ENCODE assay signal across 8 cellular contexts in the genomic region with DNA sequence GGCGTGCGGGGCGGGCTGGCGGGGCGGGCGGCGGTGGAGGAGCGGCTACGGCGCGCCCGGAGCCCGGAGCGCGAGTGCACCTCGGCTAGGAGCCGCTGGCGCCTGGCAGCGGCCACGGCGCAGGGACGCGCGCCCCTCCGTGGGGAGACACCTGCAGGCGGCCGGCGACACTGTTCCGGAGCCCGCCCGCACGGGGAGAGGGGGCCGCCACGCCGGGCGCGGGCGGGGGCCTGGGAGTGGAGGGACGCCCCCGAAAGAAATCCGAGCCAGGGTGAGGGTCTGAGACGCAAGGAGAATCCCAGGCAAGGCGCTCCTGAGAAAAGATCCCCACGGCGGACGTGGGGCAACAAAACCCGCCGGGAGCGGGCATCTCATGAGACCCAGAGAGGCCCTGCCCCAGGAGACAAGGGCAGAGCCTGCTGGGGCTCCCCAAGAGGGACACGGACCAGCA. TPM values are rescaled to one million over a fixed set of nuclear protein-coding genes. Genes with fewer than 3 reads are reported as not detected.
DNase-seq lines count a peak whose midpoint lies in the region; ATAC-seq and TF ChIP-seq lines count a peak whose summit lies in the region.

Gene GSG1L (minus strand): TSS at position 104 of the 451 bp plus-strand sequence. CDS start 290 bp downstream, outside the sequence.

- TF ChIP-seq RAD21 in neural cell (conservative IDR thresholded peaks at IDR 0.05) = peak; percentile 52

- WGBS in ectodermal cell, 2 experiments = 5 to 6% methylated on average over 50 of the region's 50 CpGs

- no peak for ATAC-seq in GM21717 (IDR thresholded peaks at IDR 0.05; ENCODE audit: unreplicated experiment)

- H3K9me2 ChIP-seq in neural cell (ENCODE audit: insufficient read depth, low read length) = no peaks in the 10 kb centered on the region

- H3K79me2 ChIP-seq in neural cell (replicated peaks; ENCODE audit: insufficient read depth, low read length) = no peaks in the 10 kb centered on the region

- H3K4me1 ChIP-seq in BLaER1 (peaks cover 7% of the 10 kb centered on the region; the same call in 1 of the 2 replicates), HUES6 (ENCODE audit: control insufficient read depth, insufficient read depth, low read length) (no peaks in the 10 kb centered on the region), ectodermal cell (ENCODE audit: control insufficient read depth, insufficient read depth, low read length) (no peaks in the 10 kb centered on the region)

- in situ Hi-C loops in GM13976 (cut with MboI; ENCODE audit: low sequenced_read_pairs, unreplicated experiment) = no loop called here

- DNase-seq in NCI-H510A (lab: John Stamatoyannopoulos, UW) = no peak
- no peak for DNase-seq in putamen (ENCODE audit: low spot score)
- DNase-seq in GM13976 (ENCODE audit: low spot score) = no peak

- no peaks in the 10 kb centered on the region for H3K9me3 ChIP-seq in BLaER1
- no peaks in the 10 kb centered on the region for H3K9me3 ChIP-seq in HUES6 (ENCODE audit: control insufficient read depth, insufficient read depth, low read depth, low read length)
- H3K9me3 ChIP-seq in ectodermal cell (ENCODE audit: control insufficient read depth, low read length) = no peaks in the 10 kb centered on the region
- H3K9me3 ChIP-seq in neural cell (ENCODE audit: low read length) = no peaks in the 10 kb centered on the region

- peak; percentile 66 for TF ChIP-seq CTCF in neural cell (IDR thresholded peaks at IDR 0.05; ENCODE audit: poor library complexity, severe bottlenecking)
- no peak for TF ChIP-seq CTCF in GM13976 (IDR thresholded peaks at IDR 0.05; ENCODE audit: borderline replicate concordance, control extremely low read depth, extremely low read depth, insufficient read depth, missing control alignments)

- H3K4me2 ChIP-seq in BLaER1 (peak within 1 kb of the TSS; percentile 90), neural cell (ENCODE audit: low read length) (peak within 1 kb of the TSS; percentile 59)

- H3K9ac ChIP-seq in BLaER1 = no peak within 1 kb of the TSS
- no peak within 1 kb of the TSS for H3K9ac ChIP-seq in HUES6 (ENCODE audit: low read length)
- peak within 1 kb of the TSS; percentile 47 for H3K9ac ChIP-seq in neural cell (ENCODE audit: low read length)

- H3K27me3 ChIP-seq in BLaER1 (peaks cover 77% of the 10 kb centered on the region), HUES6 (ENCODE audit: control insufficient read depth, insufficient read depth, low read length) (peaks cover 80% of the 10 kb centered on the region), ectodermal cell (ENCODE audit: control insufficient read depth, insufficient read depth, low read length, poor library complexity, severe bottlenecking) (peaks cover 81% of the 10 kb centered on the region), neural cell (ENCODE audit: insufficient read depth, low read depth, low read length) (peaks cover 61% of the 10 kb centered on the region)

- peak within 1 kb of the TSS; percentile 69 for H3K4me3 ChIP-seq in BLaER1
- H3K4me3 ChIP-seq in HUES6 (ENCODE audit: low read depth, low read length) = peak within 1 kb of the TSS; percentile 58
- peak within 1 kb of the TSS; percentile 16 for H3K4me3 ChIP-seq in ectodermal cell (ENCODE audit: insufficient read depth, low read depth, low read length)
- H3K4me3 ChIP-seq in neural cell (ENCODE audit: low read length) = peak within 1 kb of the TSS; percentile 68

- no peaks in the 10 kb centered on the region for H3K36me3 ChIP-seq in BLaER1
- no peaks in the 10 kb centered on the region for H3K36me3 ChIP-seq in HUES6 (ENCODE audit: control insufficient read depth, insufficient read depth, low read length)
- H3K36me3 ChIP-seq in ectodermal cell (ENCODE audit: control insufficient read depth, insufficient read depth, low read length) = no peaks in the 10 kb centered on the region
- H3K36me3 ChIP-seq in neural cell (ENCODE audit: insufficient read depth, low read length) = no peaks in the 10 kb centered on the region

- TF ChIP-seq EP300 in neural cell (conservative IDR thresholded peaks at IDR 0.05; ENCODE audit: poor library complexity, severe bottlenecking) = no peak

- H4K20me1 ChIP-seq in BLaER1 (peaks cover 29% of the 10 kb centered on the region; the same call in 1 of the 2 replicates), neural cell (ENCODE audit: insufficient read depth) (no peaks in the 10 kb centered on the region)

- H3K27ac ChIP-seq in BLaER1 (no peak within 1 kb of the TSS), HUES6 (ENCODE audit: low read depth, low read length) (no peak within 1 kb of the TSS), ectodermal cell (ENCODE audit: insufficient read depth, low read depth, low read length, poor library complexity, severe bottlenecking) (no peak within 1 kb of the TSS), neural cell (ENCODE audit: low read length) (no peak within 1 kb of the TSS)

- H3F3A ChIP-seq in neural cell (ENCODE audit: insufficient read depth, low read length, poor library complexity, severe bottlenecking) = no peaks in the 10 kb centered on the region

- H2AFZ ChIP-seq in neural cell (ENCODE audit: low read depth, low read length) = no peak within 1 kb of the TSS

TF ChIP-seq in neural cell, 6 proteins besides CTCF, POLR2A, EP300 and RAD21:
- TF ChIP-seq TAF1 (IDR thresholded peaks at IDR 0.05; ENCODE audit: low read depth) = no peak
- TF ChIP-seq SMC3 (conservative IDR thresholded peaks at IDR 0.05; ENCODE audit: poor library complexity) = peak; percentile 69
- TF ChIP-seq, protein P1, sequence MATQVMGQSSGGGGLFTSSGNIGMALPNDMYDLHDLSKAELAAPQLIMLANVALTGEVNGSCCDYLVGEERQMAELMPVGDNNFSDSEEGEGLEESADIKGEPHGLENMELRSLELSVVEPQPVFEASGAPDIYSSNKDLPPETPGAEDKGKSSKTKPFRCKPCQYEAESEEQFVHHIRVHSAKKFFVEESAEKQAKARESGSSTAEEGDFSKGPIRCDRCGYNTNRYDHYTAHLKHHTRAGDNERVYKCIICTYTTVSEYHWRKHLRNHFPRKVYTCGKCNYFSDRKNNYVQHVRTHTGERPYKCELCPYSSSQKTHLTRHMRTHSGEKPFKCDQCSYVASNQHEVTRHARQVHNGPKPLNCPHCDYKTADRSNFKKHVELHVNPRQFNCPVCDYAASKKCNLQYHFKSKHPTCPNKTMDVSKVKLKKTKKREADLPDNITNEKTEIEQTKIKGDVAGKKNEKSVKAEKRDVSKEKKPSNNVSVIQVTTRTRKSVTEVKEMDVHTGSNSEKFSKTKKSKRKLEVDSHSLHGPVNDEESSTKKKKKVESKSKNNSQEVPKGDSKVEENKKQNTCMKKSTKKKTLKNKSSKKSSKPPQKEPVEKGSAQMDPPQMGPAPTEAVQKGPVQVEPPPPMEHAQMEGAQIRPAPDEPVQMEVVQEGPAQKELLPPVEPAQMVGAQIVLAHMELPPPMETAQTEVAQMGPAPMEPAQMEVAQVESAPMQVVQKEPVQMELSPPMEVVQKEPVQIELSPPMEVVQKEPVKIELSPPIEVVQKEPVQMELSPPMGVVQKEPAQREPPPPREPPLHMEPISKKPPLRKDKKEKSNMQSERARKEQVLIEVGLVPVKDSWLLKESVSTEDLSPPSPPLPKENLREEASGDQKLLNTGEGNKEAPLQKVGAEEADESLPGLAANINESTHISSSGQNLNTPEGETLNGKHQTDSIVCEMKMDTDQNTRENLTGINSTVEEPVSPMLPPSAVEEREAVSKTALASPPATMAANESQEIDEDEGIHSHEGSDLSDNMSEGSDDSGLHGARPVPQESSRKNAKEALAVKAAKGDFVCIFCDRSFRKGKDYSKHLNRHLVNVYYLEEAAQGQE (IDR thresholded peaks at IDR 0.05; ENCODE audit: borderline replicate concordance) = no peak
TF ChIP-seq in neural cell: peak in this region for 1.

RNA-seq across cellular contexts. Expression of gene GSG1L, which starts in this region (rescaled TPM):
- 0.07 TPM for polyA plus RNA-seq in ectodermal cell (2013, experiment 1 of 4)
- polyA plus RNA-seq in ectodermal cell (2013, experiment 2 of 4) = 0.36 TPM
- polyA plus RNA-seq in ectodermal cell (2013, experiment 3 of 4) = 0.05 TPM
- polyA plus RNA-seq in ectodermal cell (2013, experiment 4 of 4) = 0.20 TPM
- polyA plus RNA-seq in neural cell = 0.85 TPM in 1 of 2 replicates, not detected in the other
- polyA minus RNA-seq in neural cell = 0.12 and 0.24 TPM in 2 replicates

Comparison
In these comparisons a context has a peak if more than half of its experiments do, and no peak if none do; other contexts are left out.
1. H3K4me3 ChIP-seq: peak in every context shown above with its lines; median percentile 69 in BLaER1; 68 in neural cell; 58 in HUES6; 16 in ectodermal cell.